Comparison of ENCODE assay signal across 1 cellular context in the genomic region with DNA sequence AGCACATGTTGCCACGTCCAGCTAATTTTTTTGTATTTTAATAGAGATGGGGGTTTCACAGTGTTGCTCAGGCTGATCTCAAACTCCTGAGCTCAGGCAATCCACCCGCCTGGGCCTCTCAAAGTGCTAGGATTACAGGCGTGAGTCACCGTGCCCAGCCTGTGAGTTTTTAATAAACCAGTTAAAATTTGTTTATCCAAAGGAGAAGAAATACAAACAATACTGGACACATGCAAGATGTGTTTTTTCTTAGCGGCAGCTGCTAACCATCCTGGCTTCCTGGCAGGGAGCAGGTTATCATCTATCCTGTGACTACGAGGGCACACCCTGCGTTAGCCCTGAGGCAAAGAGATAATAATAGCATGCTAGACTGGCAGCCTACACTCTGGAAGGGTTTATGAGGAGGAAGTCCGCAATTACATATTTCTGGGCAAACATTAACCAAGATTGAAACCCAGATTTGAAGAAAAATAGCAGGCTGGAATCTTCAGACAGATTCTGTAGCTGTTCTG.
A peak's percentile ranks its signal among the peaks of the same experiment; 100 is the strongest.
TF ChIP-seq lines count a peak whose summit lies in the region.

No MANE protein-coding gene starts in this region.

TF ChIP-seq in K562, 482 proteins besides CTCF, POLR2A, EP300 and RAD21 (continued from another document):
- TF ChIP-seq, protein P1, sequence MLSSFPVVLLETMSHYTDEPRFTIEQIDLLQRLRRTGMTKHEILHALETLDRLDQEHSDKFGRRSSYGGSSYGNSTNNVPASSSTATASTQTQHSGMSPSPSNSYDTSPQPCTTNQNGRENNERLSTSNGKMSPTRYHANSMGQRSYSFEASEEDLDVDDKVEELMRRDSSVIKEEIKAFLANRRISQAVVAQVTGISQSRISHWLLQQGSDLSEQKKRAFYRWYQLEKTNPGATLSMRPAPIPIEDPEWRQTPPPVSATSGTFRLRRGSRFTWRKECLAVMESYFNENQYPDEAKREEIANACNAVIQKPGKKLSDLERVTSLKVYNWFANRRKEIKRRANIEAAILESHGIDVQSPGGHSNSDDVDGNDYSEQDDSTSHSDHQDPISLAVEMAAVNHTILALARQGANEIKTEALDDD (IDR thresholded peaks at IDR 0.05): peak; percentile 37; the same call in 1 of the 2 replicates
- TF ChIP-seq LEF1 (IDR thresholded peaks at IDR 0.05) (no peak), NR1H2 (CRISPR knock-in tag; IDR thresholded peaks at IDR 0.05) (no peak)
